ENCODE assay signal across 1 cellular context in the genomic region with DNA sequence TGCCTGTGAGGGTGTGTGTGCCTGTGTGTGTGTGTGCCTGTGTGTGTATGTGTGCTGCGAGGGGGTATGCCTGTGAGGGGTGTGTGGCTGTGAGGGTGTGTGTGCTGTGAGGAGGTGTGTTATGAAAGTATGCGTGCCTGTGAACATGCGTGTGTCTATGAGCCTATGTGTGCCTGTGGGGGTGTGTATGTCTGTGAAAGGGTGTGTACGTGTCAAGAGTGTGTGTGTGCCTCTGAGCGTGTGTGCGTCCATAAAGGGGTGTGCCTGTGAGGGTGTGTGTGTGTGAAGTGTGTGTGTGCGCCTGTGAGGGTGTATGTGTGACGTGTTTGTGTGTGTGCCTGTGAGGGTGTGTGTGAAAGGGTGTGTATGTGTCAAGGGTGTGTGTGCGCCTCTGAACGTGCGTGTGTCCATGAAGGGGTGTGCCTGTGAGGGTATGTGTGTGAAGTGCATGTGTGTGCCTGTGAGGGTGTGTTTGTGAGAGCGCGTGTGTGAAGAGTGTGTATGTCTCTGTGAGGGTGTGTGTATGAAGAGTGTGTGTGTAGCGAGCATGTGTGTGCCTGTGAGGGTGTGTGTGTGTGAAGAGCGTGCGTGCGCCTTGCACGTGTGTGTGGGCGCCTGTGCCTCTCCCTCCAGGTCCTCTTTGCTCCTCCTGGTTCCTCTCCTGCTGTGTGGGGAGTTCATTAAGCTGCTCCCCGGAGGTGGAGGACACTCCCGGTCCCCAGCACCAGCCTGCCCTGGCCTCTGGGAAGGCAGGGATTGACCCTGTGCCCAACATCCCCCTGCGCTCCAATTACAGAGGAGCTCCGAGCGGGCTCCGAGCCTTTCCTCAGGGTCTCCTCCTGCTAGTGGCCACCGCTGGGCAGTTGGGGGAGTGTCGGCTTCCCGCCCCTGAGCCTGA.
TF ChIP-seq lines count a peak whose summit lies in the region.

No MANE protein-coding gene starts in this region.

TF ChIP-seq in H1, 55 proteins besides CTCF, POLR2A, EP300 and RAD21:
- TF ChIP-seq TAF7 (optimal IDR thresholded peaks at IDR 0.05; ENCODE audit: borderline replicate concordance, low read depth, low read length), result no peak
- no peak for TF ChIP-seq SIX5 (IDR thresholded peaks at IDR 0.05; ENCODE audit: low read depth, low read length)
- TF ChIP-seq CBX8 (IDR thresholded peaks at IDR 0.05; ENCODE audit: borderline replicate concordance, low read depth, low read length), result no peak
- TF ChIP-seq RFX5 (IDR thresholded peaks at IDR 0.05; ENCODE audit: borderline replicate concordance, low read depth, low read length), result no peak
- no peak for TF ChIP-seq TEAD4 (IDR thresholded peaks at IDR 0.05; ENCODE audit: low read depth, low read length)
